ENCODE assay signal across 8 cellular contexts in the genomic region with DNA sequence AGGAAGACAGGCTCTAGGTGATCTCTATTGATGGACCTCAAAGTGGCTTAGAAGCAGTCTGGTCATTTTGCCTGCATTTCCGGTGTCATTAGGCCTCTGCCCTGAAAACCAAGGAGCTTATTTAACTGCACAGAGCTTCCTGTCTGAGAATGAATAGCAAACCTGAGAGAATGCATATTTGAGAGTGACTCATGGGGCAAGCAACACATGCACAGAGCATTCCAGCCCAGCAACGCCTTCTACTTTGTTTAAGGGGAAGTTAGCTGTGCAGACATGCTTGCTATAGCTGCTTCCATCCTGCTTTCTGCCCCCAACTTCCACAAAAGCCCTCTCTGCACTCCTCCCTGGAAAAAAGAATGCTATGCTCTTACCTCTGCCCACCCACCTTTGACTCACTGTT.
DNase-seq lines count a peak whose midpoint lies in the region; ATAC-seq and TF ChIP-seq lines count a peak whose summit lies in the region.

No MANE protein-coding gene starts in this region.

- no peak overlapping the region for H3K4me3 Mint-ChIP-seq in HFFc6

- peaks cover 20% of the 10 kb centered on the region for H3K4me1 Mint-ChIP-seq in HFFc6 (ENCODE audit: low read depth)

- DNase-seq in ELF-1 (ENCODE audit: low read depth, low spot score) (peak; percentile 29), HFFc6 (peak; percentile 62), OCI-M1 (lab: John Stamatoyannopoulos, UW) (peak; percentile 27), iPS-NIHi7 (ENCODE audit: extremely low spot score) (peak; percentile 16), NCI-H2171 (lab: John Stamatoyannopoulos, UW) (no peak), NCI-H82 (lab: John Stamatoyannopoulos, UW) (no peak), sciatic nerve (ENCODE audit: low spot score) (no peak), NCI-H2081 (lab: John Stamatoyannopoulos, UW) (no peak)

- peak overlapping the region; percentile 1; the same call in 1 of the 2 replicates for H3K27ac Mint-ChIP-seq in HFFc6

- H3K9me3 Mint-ChIP-seq in HFFc6 = peaks cover 4% of the 10 kb centered on the region; the same call in 1 of the 2 replicates

- peaks cover 2% of the 10 kb centered on the region for H3K27me3 Mint-ChIP-seq in HFFc6 (ENCODE audit: insufficient read depth)

- H3K36me3 Mint-ChIP-seq in HFFc6 (ENCODE audit: low read depth) = no peaks in the 10 kb centered on the region

- intact Hi-C loops in sciatic nerve (cut with DNase I) = no loop called here

- TF ChIP-seq CTCF in HFFc6 (IDR thresholded peaks at IDR 0.05) = no peak

- ATAC-seq in sciatic nerve = no peak

Comparison
In these comparisons a context has a peak if more than half of its experiments do, and no peak if none do; other contexts are left out.
1. DNase-seq: peak in ELF-1 (single experiment), HFFc6 (single experiment), OCI-M1 (single experiment) and iPS-NIHi7 (single experiment); none in NCI-H2171 (single experiment), NCI-H82 (single experiment), sciatic nerve (single experiment) and NCI-H2081 (0 of 2).